Comparison of ENCODE assay signal across 12 cellular contexts in the genomic region with DNA sequence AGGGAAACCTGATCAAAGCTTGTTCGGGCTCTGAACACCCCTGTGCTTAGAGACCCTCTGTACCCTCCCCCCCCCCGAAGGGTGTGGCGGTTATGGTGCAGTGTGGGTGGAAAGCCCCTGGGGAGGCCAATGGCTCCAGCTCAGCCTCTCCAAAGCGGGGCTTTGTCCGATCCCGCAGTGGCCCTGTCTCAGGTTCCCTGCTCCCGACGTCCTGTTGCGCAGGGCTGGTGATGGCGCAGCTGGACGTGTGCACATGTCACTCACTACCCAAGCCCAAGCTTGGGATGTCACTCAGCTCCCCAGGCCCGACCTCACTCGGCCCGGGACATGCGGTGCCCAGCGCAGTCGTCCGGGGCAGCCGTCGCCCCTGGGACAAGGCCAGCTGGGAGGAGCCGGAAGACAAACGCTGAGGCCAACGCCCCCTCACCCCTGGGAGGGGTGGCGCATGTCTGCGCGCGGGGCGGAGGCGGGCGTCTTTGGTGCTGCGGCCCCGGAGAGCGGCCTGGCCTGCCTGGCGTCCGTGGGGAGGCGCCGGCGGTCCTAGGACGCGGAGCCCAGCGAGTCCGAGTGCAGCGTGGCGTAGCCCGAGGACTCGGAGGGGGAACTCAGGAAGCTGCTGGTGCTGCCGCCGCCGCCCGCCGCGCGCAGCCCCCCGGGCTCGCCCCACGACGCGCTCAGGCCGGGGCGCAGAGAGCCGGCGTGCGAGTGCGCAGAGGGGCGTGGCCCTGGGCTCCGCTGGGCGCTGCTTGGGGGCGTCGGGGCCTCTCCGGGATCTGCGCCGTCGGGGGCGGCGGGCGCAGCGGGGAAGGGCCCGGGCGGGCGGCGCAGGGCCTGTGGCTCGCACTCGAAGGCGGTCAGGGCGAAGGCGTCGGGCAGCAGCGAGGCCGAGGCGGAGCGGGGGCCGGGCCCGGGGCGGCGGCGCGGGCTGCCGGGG. TPM values are rescaled to one million over a fixed set of nuclear protein-coding genes. Genes with fewer than 3 reads are reported as not detected.
DNase-seq lines count a peak whose midpoint lies in the region; ATAC-seq and TF ChIP-seq lines count a peak whose summit lies in the region.
"Had no signal": no experiment of that assay in that cellular context is flagged by ENCODE, and none has a peak within 500 bp of the region (broad histone marks: within the 10 kb centered on the region; RNA-seq: fewer than 3 reads in every experiment).

No MANE protein-coding gene starts in this region.

- no peak overlapping the region for H3K14ac ChIP-seq in IMR-90 (replicated peaks; ENCODE audit: low read depth, low read length)

- H2AK5ac ChIP-seq in IMR-90 (ENCODE audit: low read depth, low read length), result no peak overlapping the region

- no peak overlapping the region for H2BK20ac ChIP-seq in IMR-90 (ENCODE audit: low read depth, low read length)

- H3K27me3 ChIP-seq in BJ (ENCODE audit: control insufficient read depth, insufficient read depth, low read length) (peaks cover 7% of the 10 kb centered on the region), IMR-90 (ENCODE audit: control insufficient read depth, insufficient read depth, low read length) (peaks cover 42% of the 10 kb centered on the region)

- H3K27ac ChIP-seq in IMR-90 (ENCODE audit: insufficient read depth, low read length), result no peak overlapping the region

- no peak overlapping the region for H3K23ac ChIP-seq in IMR-90 (ENCODE audit: low read depth, low read length)

- H2AFZ ChIP-seq in IMR-90 (replicated peaks; ENCODE audit: low read length, poor library complexity), result peak overlapping the region; percentile 56

- TF ChIP-seq RAD21 in IMR-90 (IDR thresholded peaks at IDR 0.05; ENCODE audit: low read length), result no peak

- DNase-seq in BJ (ENCODE audit: low read depth) (no peak), IMR-90 (no peak), fibroblast of mammary gland (ENCODE audit: low read depth) (peak; percentile 26), nephron progenitor cell (peak; percentile 68), DMS114 treated with DMSO at 0.1 percent for 48 hours (lab: John Stamatoyannopoulos, UW; ENCODE audit: unreplicated experiment) (no peak), kidney glomerular epithelial cell (lab: John Stamatoyannopoulos, UW) (no peak)
- no peak for DNase-seq in stimulated activated CD8-positive, alpha-beta memory T cell treated with anti-CD3 and anti-CD28 coated beads, Interleukin-4, amount 100 ng/mL, for 48 hours
- DNase-seq: activated CD4-positive, alpha-beta T cell treated with anti-CD3 and anti-CD28 coated beads, Interleukin-2, amount 10 ng/mL, durations not matched to agents 7 days and 5 days; activated naive CD8-positive, alpha-beta T cell treated with anti-CD3 and anti-CD28 coated beads, Interleukin-2, amount 50 U/mL, for 24 hours; NCI-H2107 had no signal

- peaks cover 5% of the 10 kb centered on the region for H3K4me1 Mint-ChIP-seq in nephron progenitor cell

- peaks cover 83% of the 10 kb centered on the region for H3K27me3 Mint-ChIP-seq in nephron progenitor cell (ENCODE audit: low read depth, poor library complexity)

- no peak overlapping the region for H2BK5ac ChIP-seq in IMR-90 (ENCODE audit: low read depth, low read length, poor library complexity, severe bottlenecking)

- no peak overlapping the region for H4K8ac ChIP-seq in IMR-90 (ENCODE audit: low read depth in 2 of 2, low read length in 2 of 2)

- no peak overlapping the region for H3K4me2 ChIP-seq in IMR-90 (ENCODE audit: low read depth, low read length)

- peaks cover 16% of the 10 kb centered on the region for H4K20me1 ChIP-seq in IMR-90 (ENCODE audit: insufficient read depth, low read length)

- no peak overlapping the region for H4K91ac ChIP-seq in IMR-90 (ENCODE audit: insufficient read depth, low read depth, low read length)

- H3K4me3 ChIP-seq in BJ (ENCODE audit: low read depth, low read length) (peak overlapping the region; percentile 21), IMR-90 (ENCODE audit: insufficient read depth, low read depth, low read length) (no peak overlapping the region), fibroblast of mammary gland (ENCODE audit: control insufficient read depth, low read depth, low read length) (no peak overlapping the region)

- no peaks in the 10 kb centered on the region for H3K79me1 ChIP-seq in IMR-90 (ENCODE audit: low read depth in 1 of 2, low read length in 2 of 2)

- POLR2A ChIA-PET in BJ (lab: Charles Lee), result no interaction called here
- POLR2A ChIA-PET in IMR-90 (lab: Charles Lee; ENCODE audit: unreplicated experiment), result no interaction called here

- CTCF ChIA-PET in BJ (lab: Yijun Ruan, JAX), result interaction anchor here (0.8 to 9.1 kb wide), 4 partner anchors 91 to 196 kb away, joined by 3 to 264 read pairs (median 4); no protein-coding TSS in a partner anchor
- CTCF ChIA-PET in IMR-90 (lab: Yijun Ruan, JAX), result interaction anchor here (0.8 to 1.5 kb wide), 2 partner anchors 11 to 97 kb away, joined by 3 to 6 read pairs; no protein-coding TSS in a partner anchor

- TF ChIP-seq POLR2A in IMR-90 (IDR thresholded peaks at IDR 0.05; ENCODE audit: low read depth, low read length), result no peak

- BruUV-seq in IMR-90 (replicated peaks; lab: Mats Ljungman, UMichigan), result no TSS peak

- H3K36me3 Mint-ChIP-seq in nephron progenitor cell (ENCODE audit: low read depth), result no peaks in the 10 kb centered on the region

- no peak overlapping the region for H4K5ac ChIP-seq in IMR-90 (ENCODE audit: low read depth, low read length)

- no peak overlapping the region for H3K4me3 Mint-ChIP-seq in nephron progenitor cell
- H3K4me3 Mint-ChIP-seq: activated CD4-positive, alpha-beta T cell treated with anti-CD3 and anti-CD28 coated beads, Interleukin-2, amount 10 ng/mL, durations not matched to agents 7 days and 5 days; activated naive CD8-positive, alpha-beta T cell treated with anti-CD3 and anti-CD28 coated beads, Interleukin-2, amount 50 U/mL, for 24 hours had no signal

- H3K9me1 ChIP-seq in IMR-90 (ENCODE audit: insufficient read depth, low read length), result no peaks in the 10 kb centered on the region

- H3K18ac ChIP-seq in IMR-90 (ENCODE audit: low read depth, low read length), result no peak overlapping the region

- no peaks in the 10 kb centered on the region; the same call in 1 of the 2 replicates for H3K36me3 ChIP-seq in BJ (ENCODE audit: control insufficient read depth, insufficient read depth, low read length)
- no peaks in the 10 kb centered on the region for H3K36me3 ChIP-seq in IMR-90 (ENCODE audit: control insufficient read depth, insufficient read depth, low read length)

- no peak overlapping the region for H3K4ac ChIP-seq in IMR-90 (ENCODE audit: low read depth, low read length)

- WGBS in IMR-90 (ENCODE audit: extremely low coverage in 2 of 2, insufficient read length in 1 of 2), 2 experiments, result 13% methylated on average over 69 of the region's 98 CpGs; no CpG with 5 or more reads in 1 of the 2 experiments

- no peak for TF ChIP-seq CTCF in BJ (IDR thresholded peaks at IDR 0.05; ENCODE audit: insufficient read depth, low read depth, low read length)
- no peak for TF ChIP-seq CTCF in IMR-90 (conservative IDR thresholded peaks at IDR 0.05; ENCODE audit: low read depth, low read length)
- TF ChIP-seq CTCF in fibroblast of mammary gland (conservative IDR thresholded peaks at IDR 0.05; ENCODE audit: control insufficient read depth, insufficient read depth, low read depth, low read length), result no peak
- TF ChIP-seq CTCF in nephron progenitor cell (IDR thresholded peaks at IDR 0.05), result no peak

- 0 out of 2 replicates have a peak, but pooled peaks have one; percentile 1 for ATAC-seq in IMR-90 (ENCODE audit: low read depth)
- no peak for ATAC-seq in HG02610 (IDR thresholded peaks at IDR 0.05; ENCODE audit: unreplicated experiment)
- ATAC-seq: activated naive CD8-positive, alpha-beta T cell treated with anti-CD3 and anti-CD28 coated beads, Interleukin-2, amount 50 U/mL, for 24 hours had no signal

- intact Hi-C loops in IMR-90 (cut with micrococcal nuclease), result loop anchor here (5.0 kb wide), 1 partner anchor 243 kb away; the partner anchor contains the start of gene PLEKHG5

- H2AK9ac ChIP-seq in IMR-90 (replicated peaks; ENCODE audit: low read depth, low read length, poor library complexity), result no peak overlapping the region

- no peaks in the 10 kb centered on the region for H3K4me1 ChIP-seq in IMR-90 (ENCODE audit: control insufficient read depth, insufficient read depth, low read length)

- no peaks in the 10 kb centered on the region for H3K9me3 Mint-ChIP-seq in nephron progenitor cell
- H3K9me3 Mint-ChIP-seq: activated CD4-positive, alpha-beta T cell treated with anti-CD3 and anti-CD28 coated beads, Interleukin-2, amount 10 ng/mL, durations not matched to agents 7 days and 5 days; activated naive CD8-positive, alpha-beta T cell treated with anti-CD3 and anti-CD28 coated beads, Interleukin-2, amount 50 U/mL, for 24 hours had no signal

- H3K9ac ChIP-seq in IMR-90 (ENCODE audit: low read depth, low read length), result no peak overlapping the region

- no peak overlapping the region for H3K27ac Mint-ChIP-seq in nephron progenitor cell
- H3K27ac Mint-ChIP-seq: activated CD4-positive, alpha-beta T cell treated with anti-CD3 and anti-CD28 coated beads, Interleukin-2, amount 10 ng/mL, durations not matched to agents 7 days and 5 days; activated naive CD8-positive, alpha-beta T cell treated with anti-CD3 and anti-CD28 coated beads, Interleukin-2, amount 50 U/mL, for 24 hours had no signal

- H3K9me3 ChIP-seq in IMR-90 (ENCODE audit: control insufficient read depth, insufficient read depth, low read length), result no peaks in the 10 kb centered on the region

- in situ Hi-C loops in IMR-90 (cut with MboI; ENCODE audit: low sequenced_read_pairs), result loop anchor here (5.0 kb wide), 1 partner anchor 93 kb away; no protein-coding TSS in a partner anchor

- no peak overlapping the region for H3K56ac ChIP-seq in IMR-90 (ENCODE audit: extremely low read depth, insufficient read depth, low read length)

- no peak overlapping the region for H2BK120ac ChIP-seq in IMR-90 (ENCODE audit: low read depth, low read length)

- H2BK15ac ChIP-seq in IMR-90 (ENCODE audit: low read depth, low read length), result no peak overlapping the region

- dilution Hi-C loops in IMR-90 (cut with HindIII; ENCODE audit: low sequenced_read_pairs, unreplicated experiment), result no loop called here

RNA-seq across cellular contexts. Expression of gene HES3, which starts 5.1 kb away (rescaled TPM):
- polyA plus RNA-seq in BJ (2011; rRNA removed) (not detected in 2 replicates), IMR-90 (2012; rRNA removed) (not detected in 2 replicates)
- not detected in 2 replicates for polyA minus RNA-seq in BJ (2011; rRNA and poly(A)+ RNA removed)
- not detected in 2 replicates for total RNA-seq in IMR-90 (2012; rRNA removed)
- polyA plus RNA-seq in IMR-90 (2012; cell fraction: cytosol; rRNA removed), result not detected in 2 replicates
- not detected in 2 replicates for polyA plus RNA-seq in IMR-90 (2012; cell fraction: nucleus; rRNA removed; ENCODE audit: low replicate concordance)
- total RNA-seq: activated CD4-positive, alpha-beta T cell treated with anti-CD3 and anti-CD28 coated beads, Interleukin-2, amount 10 ng/mL, durations not matched to agents 7 days and 5 days; mucosa of gallbladder had no signal

RNA-seq across cellular contexts. Expression of gene GPR153, which starts 11.8 kb away (rescaled TPM):
- 6.3 and 9.0 TPM in 2 replicates for polyA plus RNA-seq in BJ (2011; rRNA removed)
- polyA minus RNA-seq in BJ (2011; rRNA and poly(A)+ RNA removed), result 6.3 and 8.8 TPM in 2 replicates
- total RNA-seq in IMR-90 (2012; rRNA removed), result 1.7 and 1.8 TPM in 2 replicates
- 5.2 and 6.5 TPM in 2 replicates for polyA plus RNA-seq in IMR-90 (2012; rRNA removed)
- 4.8 and 9.2 TPM in 2 replicates for polyA plus RNA-seq in IMR-90 (2012; cell fraction: cytosol; rRNA removed)
- polyA plus RNA-seq in IMR-90 (2012; cell fraction: nucleus; rRNA removed; ENCODE audit: low replicate concordance), result 11.6 and 25.5 TPM in 2 replicates

RNA-seq across cellular contexts. Expression of gene ICMT, which starts 13.3 kb away (rescaled TPM):
- polyA plus RNA-seq in BJ (2011; rRNA removed), result 86.2 and 91.5 TPM in 2 replicates
- polyA minus RNA-seq in BJ (2011; rRNA and poly(A)+ RNA removed), result 43.6 and 59.2 TPM in 2 replicates
- 53.9 and 61.7 TPM in 2 replicates for total RNA-seq in IMR-90 (2012; rRNA removed)
- polyA plus RNA-seq in IMR-90 (2012; rRNA removed), result 36.4 and 37.2 TPM in 2 replicates
- polyA plus RNA-seq in IMR-90 (2012; cell fraction: cytosol; rRNA removed), result 23.0 and 23.1 TPM in 2 replicates
- 8.0 and 15.4 TPM in 2 replicates for polyA plus RNA-seq in IMR-90 (2012; cell fraction: nucleus; rRNA removed; ENCODE audit: low replicate concordance)

RNA-seq across cellular contexts. Expression of gene RNF207, which starts 43.1 kb away (rescaled TPM):
- polyA plus RNA-seq in BJ (2011; rRNA removed) (12.0 and 17.9 TPM in 2 replicates), IMR-90 (2012; rRNA removed) (17.2 and 42.9 TPM in 2 replicates)
- polyA minus RNA-seq in BJ (2011; rRNA and poly(A)+ RNA removed), result 8.6 and 14.1 TPM in 2 replicates
- 2.7 and 3.9 TPM in 2 replicates for total RNA-seq in IMR-90 (2012; rRNA removed)
- polyA plus RNA-seq in IMR-90 (2012; cell fraction: cytosol; rRNA removed), result 4.7 and 5.1 TPM in 2 replicates
- polyA plus RNA-seq in IMR-90 (2012; cell fraction: nucleus; rRNA removed; ENCODE audit: low replicate concordance), result 181 and 244 TPM in 2 replicates

RNA-seq across cellular contexts. Expression of gene RPL22, which starts 49.7 kb away (rescaled TPM):
- 76.9 and 216 TPM in 2 replicates for polyA plus RNA-seq in BJ (2011; rRNA removed)
- polyA minus RNA-seq in BJ (2011; rRNA and poly(A)+ RNA removed), result 16.1 and 19.3 TPM in 2 replicates
- 26.2 and 71.9 TPM in 2 replicates for total RNA-seq in IMR-90 (2012; rRNA removed)
- 131 and 154 TPM in 2 replicates for polyA plus RNA-seq in IMR-90 (2012; rRNA removed)
- polyA plus RNA-seq in IMR-90 (2012; cell fraction: cytosol; rRNA removed), result 17.4 and 27.5 TPM in 2 replicates
- polyA plus RNA-seq in IMR-90 (2012; cell fraction: nucleus; rRNA removed; ENCODE audit: low replicate concordance), result 9.8 and 38.0 TPM in 2 replicates

Comparison
In these comparisons a context has a peak if more than half of its experiments do, and no peak if none do; other contexts are left out.
1. DNase-seq: peak in fibroblast of mammary gland (single experiment) and nephron progenitor cell (single experiment); none in BJ (single experiment), IMR-90 (single experiment), stimulated activated CD8-positive, alpha-beta memory T cell treated with anti-CD3 and anti-CD28 coated beads, Interleukin-4, amount 100 ng/mL, for 48 hours (single experiment), DMS114 treated with DMSO at 0.1 percent for 48 hours (single experiment) and kidney glomerular epithelial cell (single experiment).